8 cellular contexts compared by ENCODE assay signal in genomic region chr1:18681423-18681835, GRCh38. TPM values are rescaled to one million over a fixed set of nuclear protein-coding genes. Genes with fewer than 3 reads are reported as not detected.
DNase-seq lines count a peak whose midpoint lies in the region; ATAC-seq and TF ChIP-seq lines count a peak whose summit lies in the region.

No MANE protein-coding gene starts in this region.

- no peaks in the 10 kb centered on the region for H3K9me2 ChIP-seq in OCI-LY1 (ENCODE audit: low read depth, low read length)

- DNase-seq in COLO668 (lab: John Stamatoyannopoulos, UW; ENCODE audit: unreplicated experiment) (peak; percentile 22), H7 (peak; percentile 91), dermis blood vessel endothelial cell (peak; percentile 34), prostate gland (ENCODE audit: low spot score) (peak; percentile 8), cortex of kidney (lab: John Stamatoyannopoulos, UW) (no peak)
- no peak for DNase-seq in activated naive CD8-positive, alpha-beta T cell treated with anti-CD3 and anti-CD28 coated beads, Interleukin-2, amount 50 U/mL, for 24 hours

- TF ChIP-seq CTCF in OCI-LY1 (IDR thresholded peaks at IDR 0.05; ENCODE audit: low read length): peak; percentile 65
- peak in 3 of 4 experiments; percentile 50 to 64 (median 58) for TF ChIP-seq CTCF in prostate gland (IDR thresholded peaks at IDR 0.05)

- no peaks in the 10 kb centered on the region for H3K9me3 Mint-ChIP-seq in activated naive CD8-positive, alpha-beta T cell treated with anti-CD3 and anti-CD28 coated beads, Interleukin-2, amount 50 U/mL, for 24 hours

- no peaks in the 10 kb centered on the region for H3K36me3 Mint-ChIP-seq in activated naive CD8-positive, alpha-beta T cell treated with anti-CD3 and anti-CD28 coated beads, Interleukin-2, amount 50 U/mL, for 24 hours (ENCODE audit: low read depth)

- H3K9me3 ChIP-seq in OCI-LY1 (ENCODE audit: low read length): no peaks in the 10 kb centered on the region
- no peaks in the 10 kb centered on the region for H3K9me3 ChIP-seq in prostate gland

- H3K36me3 ChIP-seq in H7 (replicated peaks; ENCODE audit: control insufficient read depth, insufficient read depth, low read length) (no peaks in the 10 kb centered on the region), OCI-LY1 (ENCODE audit: insufficient read depth, low read length) (no peaks in the 10 kb centered on the region), prostate gland (no peaks in the 10 kb centered on the region)

- H3K27me3 ChIP-seq in H7 (ENCODE audit: control insufficient read depth, insufficient read depth, low read length) (peaks cover 31% of the 10 kb centered on the region), OCI-LY1 (ENCODE audit: insufficient read depth, low read length) (0 out of 2 replicates have a peak, but pooled peaks cover 7% of the 10 kb centered on the region), prostate gland (replicated peaks; ENCODE audit: insufficient read depth) (no peaks in the 10 kb centered on the region)

- H3K4me3 Mint-ChIP-seq in activated naive CD8-positive, alpha-beta T cell treated with anti-CD3 and anti-CD28 coated beads, Interleukin-2, amount 50 U/mL, for 24 hours: no peak overlapping the region

- H3K4me1 ChIP-seq in OCI-LY1 (ENCODE audit: insufficient read depth, low read length, severe bottlenecking) (no peaks in the 10 kb centered on the region), prostate gland (replicated peaks) (no peaks in the 10 kb centered on the region)

- H2AFZ ChIP-seq in OCI-LY1 (ENCODE audit: low read length): no peak overlapping the region

- no peaks in the 10 kb centered on the region for H4K20me1 ChIP-seq in OCI-LY1 (ENCODE audit: insufficient read depth, low read length)

- 67% methylated on average over 4 of the region's 4 CpGs for WGBS in prostate gland

- no peak overlapping the region for H3K4me2 ChIP-seq in OCI-LY1 (ENCODE audit: low read length)

- H3F3A ChIP-seq in OCI-LY1 (ENCODE audit: insufficient read depth, low read length): no peaks in the 10 kb centered on the region

- H3K27ac Mint-ChIP-seq in activated naive CD8-positive, alpha-beta T cell treated with anti-CD3 and anti-CD28 coated beads, Interleukin-2, amount 50 U/mL, for 24 hours: no peak overlapping the region

- TF ChIP-seq POLR2A in prostate gland (IDR thresholded peaks at IDR 0.05): no peak

- peaks cover 15% of the 10 kb centered on the region for H3K27me3 Mint-ChIP-seq in activated naive CD8-positive, alpha-beta T cell treated with anti-CD3 and anti-CD28 coated beads, Interleukin-2, amount 50 U/mL, for 24 hours

- no peak overlapping the region for H3K9ac ChIP-seq in OCI-LY1 (ENCODE audit: low read length)

- H3K4me3 ChIP-seq in H7 (ENCODE audit: insufficient read depth, low read depth, low read length) (no peak overlapping the region), OCI-LY1 (ENCODE audit: low read depth, low read length, poor library complexity, severe bottlenecking) (no peak overlapping the region), prostate gland (no peak overlapping the region)

- no peaks in the 10 kb centered on the region for H3K79me2 ChIP-seq in OCI-LY1 (ENCODE audit: insufficient read depth, low read length)

- ATAC-seq in GM21515 (IDR thresholded peaks at IDR 0.05; ENCODE audit: unreplicated experiment): no peak
- ATAC-seq in activated naive CD8-positive, alpha-beta T cell treated with anti-CD3 and anti-CD28 coated beads, Interleukin-2, amount 50 U/mL, for 24 hours: no peak

- H3K27ac ChIP-seq in OCI-LY1 (ENCODE audit: low read depth, low read length, poor library complexity, severe bottlenecking): no peak overlapping the region
- H3K27ac ChIP-seq in prostate gland: no peak overlapping the region

- H3K4me1 Mint-ChIP-seq in activated naive CD8-positive, alpha-beta T cell treated with anti-CD3 and anti-CD28 coated beads, Interleukin-2, amount 50 U/mL, for 24 hours: no peaks in the 10 kb centered on the region

- intact Hi-C loops in prostate gland (cut with DNase I): no loop called here

RNA-seq across cellular contexts. Expression of gene PAX7, which starts 50.8 kb away (rescaled TPM):
- total RNA-seq in H7 (2014; rRNA removed; shearing (Covaris generic)): 0.30 and 1.6 TPM in 2 replicates
- total RNA-seq in dermis blood vessel endothelial cell (not detected in 2 replicates), prostate gland (under 1 TPM in 1 of 2 donors, not detected in 1; 0.32 TPM)

Comparison
In these comparisons a context has a peak if more than half of its experiments do, and no peak if none do; other contexts are left out.
1. DNase-seq: peak in COLO668 (single experiment), H7 (single experiment), dermis blood vessel endothelial cell (single experiment) and prostate gland (single experiment); none in activated naive CD8-positive, alpha-beta T cell treated with anti-CD3 and anti-CD28 coated beads, Interleukin-2, amount 50 U/mL, for 24 hours (single experiment) and cortex of kidney (single experiment).